8 cellular contexts compared by ENCODE assay signal in the genomic region with DNA sequence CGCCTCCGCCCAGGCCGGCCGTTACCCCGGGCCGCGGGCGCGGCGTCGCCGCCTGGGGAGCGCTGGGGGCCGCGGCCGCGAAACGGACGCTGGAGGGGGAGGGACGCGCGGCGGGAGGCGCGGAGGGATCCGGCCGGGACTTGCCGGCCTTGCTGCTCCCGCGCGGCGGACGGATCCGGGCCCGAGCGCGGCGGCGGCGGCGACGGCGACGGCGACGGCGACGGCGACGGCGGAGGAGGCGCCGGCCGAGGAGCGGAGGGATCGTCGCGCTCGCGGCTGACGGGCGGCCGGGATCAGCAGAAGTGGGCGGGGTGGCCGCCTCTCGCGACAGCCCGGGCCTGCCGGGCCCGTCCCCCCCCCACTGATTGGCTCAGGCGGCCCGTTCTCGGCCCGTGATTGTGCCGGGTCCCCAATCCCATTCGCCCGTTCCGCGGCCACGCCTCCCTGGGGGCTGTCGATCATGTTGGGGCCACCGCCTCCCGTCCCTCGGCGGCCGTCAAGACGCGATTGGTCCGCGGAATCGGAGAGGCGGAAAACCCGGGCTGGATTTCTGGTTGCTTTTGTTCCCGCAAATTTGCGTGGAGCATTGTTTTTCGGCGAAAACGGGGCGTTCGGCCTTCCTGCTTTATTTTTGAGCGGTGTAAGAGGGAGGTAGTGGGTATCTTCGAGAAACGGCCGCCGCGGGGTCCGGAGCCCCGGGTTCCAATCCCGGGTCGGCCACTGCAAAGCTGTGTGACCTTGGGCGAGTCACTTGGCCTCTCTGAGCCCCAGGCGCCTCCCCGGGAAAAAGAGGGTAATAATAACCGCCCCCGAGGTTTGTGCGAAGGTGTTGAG. TPM values are rescaled to one million over a fixed set of nuclear protein-coding genes. Genes with fewer than 3 reads are reported as not detected.
A peak's percentile ranks its signal among the peaks of the same experiment; 100 is the strongest.
DNase-seq lines count a peak whose midpoint lies in the region; ATAC-seq and TF ChIP-seq lines count a peak whose summit lies in the region.

A gene (minus strand): TSS at position 304 of the 834 bp plus-strand sequence. CDS start 786 bp downstream, outside the sequence.

- H3K4me1 ChIP-seq in A673 (ENCODE audit: insufficient read depth, low read length, poor library complexity, severe bottlenecking), result peaks cover 14% of the 10 kb centered on the region
- H3K4me1 ChIP-seq in smooth muscle cell (ENCODE audit: low read depth), result peaks cover 23% of the 10 kb centered on the region

- DNase-seq in A673 (ENCODE audit: low spot score), result peak; percentile 99
- peak; percentile 95 for DNase-seq in NCI-H2171 treated with DMSO at 0.1 percent for 48 hours (lab: John Stamatoyannopoulos, UW)
- peak; percentile 100 for DNase-seq in WTC11 (ENCODE audit: low spot score)
- peak; percentile 33 to 99 (median 97) for DNase-seq in caudate nucleus (lab: John Stamatoyannopoulos, UW)
- peak; percentile 99 for DNase-seq in iPS-NIHi7 (ENCODE audit: extremely low spot score)
- DNase-seq in smooth muscle cell (lab: John Stamatoyannopoulos, UW; ENCODE audit: unreplicated experiment), result peak; percentile 94

- H3K9me3 Mint-ChIP-seq in WTC11, result no peaks in the 10 kb centered on the region

- H3K27ac ChIP-seq in A673 (ENCODE audit: low read depth, low read length, poor library complexity, severe bottlenecking), result peak within 1 kb of the TSS; percentile 65
- H3K27ac ChIP-seq in caudate nucleus (ENCODE audit: low read depth, low read length), result no peak within 1 kb of the TSS
- no peak within 1 kb of the TSS for H3K27ac ChIP-seq in smooth muscle cell (ENCODE audit: low read depth)

- peak within 1 kb of the TSS; percentile 81 for H3K4me3 Mint-ChIP-seq in WTC11

- POLR2A ChIA-PET in A673 (lab: Charles Lee; ENCODE audit: low non-redundant PET), result no interaction called here
- POLR2A ChIA-PET in WTC11 (lab: Charles Lee), result no interaction called here

- H3K79me2 ChIP-seq in smooth muscle cell (ENCODE audit: low read depth), result peaks cover 38% of the 10 kb centered on the region

- no peaks in the 10 kb centered on the region for H3F3A ChIP-seq in smooth muscle cell (ENCODE audit: low read depth)

- ATAC-seq in GM18861 (IDR thresholded peaks at IDR 0.05; ENCODE audit: unreplicated experiment) (peak; percentile 73), HG03095 (IDR thresholded peaks at IDR 0.05; ENCODE audit: unreplicated experiment) (peak; percentile 90), WTC11 (peak; percentile 94)

- peaks cover 41% of the 10 kb centered on the region for H4K20me1 ChIP-seq in smooth muscle cell (ENCODE audit: low read depth)

- TF ChIP-seq CTCF in A673 (conservative IDR thresholded peaks at IDR 0.05; ENCODE audit: low read depth, low read length) (no peak), WTC11 (IDR thresholded peaks at IDR 0.05) (no peak), smooth muscle cell (IDR thresholded peaks at IDR 0.05; ENCODE audit: borderline replicate concordance, insufficient read depth, poor library complexity, severe bottlenecking) (no peak)

- H3K27me3 Mint-ChIP-seq in WTC11 (ENCODE audit: low read depth), result no peaks in the 10 kb centered on the region

- H3K4me1 Mint-ChIP-seq in WTC11, result peaks cover 41% of the 10 kb centered on the region

- H3K36me3 ChIP-seq in A673 (ENCODE audit: insufficient read depth, low read length, poor library complexity, severe bottlenecking), result no peaks in the 10 kb centered on the region
- H3K36me3 ChIP-seq in smooth muscle cell (ENCODE audit: low read depth), result no peaks in the 10 kb centered on the region

- H3K36me3 Mint-ChIP-seq in WTC11, result no peaks in the 10 kb centered on the region

- intact Hi-C loops in A673 (cut with micrococcal nuclease; ENCODE audit: unreplicated experiment), result loop anchor here (5.0 kb wide), 1 partner anchor 56 kb away; no protein-coding TSS in a partner anchor

- H3K9ac ChIP-seq in smooth muscle cell (ENCODE audit: low read depth), result no peak within 1 kb of the TSS

- H2AFZ ChIP-seq in smooth muscle cell (ENCODE audit: low read depth), result peak within 1 kb of the TSS; percentile 67

- CTCF ChIA-PET in A673 (lab: Charles Lee), result no interaction called here
- CTCF ChIA-PET in WTC11 (lab: Charles Lee), result interaction anchor here (1.0 kb wide), 1 partner anchor 78 kb away, joined by 3 read pairs; no protein-coding TSS in a partner anchor

- WGBS in smooth muscle cell (ENCODE audit: low lambda C conversion rate), result 3% methylated on average over 63 of the region's 116 CpGs

- H3K9me3 ChIP-seq in A673 (ENCODE audit: low read depth, low read length, poor library complexity, severe bottlenecking) (no peaks in the 10 kb centered on the region), smooth muscle cell (replicated peaks; ENCODE audit: low read depth) (no peaks in the 10 kb centered on the region)

- peak within 1 kb of the TSS; percentile 90 for H3K4me2 ChIP-seq in smooth muscle cell

- H3K4me3 ChIP-seq in A673 (ENCODE audit: low read depth, low read length, poor library complexity, severe bottlenecking), result peak within 1 kb of the TSS; percentile 54
- H3K4me3 ChIP-seq in smooth muscle cell, result peak within 1 kb of the TSS; percentile 56

- H3K27ac Mint-ChIP-seq in WTC11, result peak within 1 kb of the TSS; percentile 92

- BruUV-seq in A673 (replicated peaks; lab: Mats Ljungman, UMichigan), result no TSS peak

- no peaks in the 10 kb centered on the region for H3K27me3 ChIP-seq in A673 (replicated peaks; ENCODE audit: insufficient read depth, low read depth, low read length, poor library complexity)
- no peaks in the 10 kb centered on the region for H3K27me3 ChIP-seq in smooth muscle cell (ENCODE audit: low read depth)

TF ChIP-seq in WTC11, 78 proteins besides CTCF, POLR2A, EP300 and RAD21 (continues in another document):
- TF ChIP-seq KAT7 (CRISPR knock-in tag; IDR thresholded peaks at IDR 0.05; ENCODE audit: borderline replicate concordance), result 0 out of 2 replicates have a peak, but pooled peaks have one; percentile 45
- peak; percentile 93; the same call in 1 of the 2 replicates for TF ChIP-seq SP1 (CRISPR knock-in tag; conservative IDR thresholded peaks at IDR 0.05)
- TF ChIP-seq ZNF396 (CRISPR knock-in tag; IDR thresholded peaks at IDR 0.05; ENCODE audit: borderline replicate concordance), result no peak
- TF ChIP-seq ZBTB21 (CRISPR knock-in tag; IDR thresholded peaks at IDR 0.05; ENCODE audit: borderline replicate concordance), result no peak
- TF ChIP-seq MXD4 (CRISPR knock-in tag; IDR thresholded peaks at IDR 0.05; ENCODE audit: borderline replicate concordance), result no peak
- no peak for TF ChIP-seq NFATC4 (CRISPR knock-in tag; IDR thresholded peaks at IDR 0.05)
- TF ChIP-seq, protein P1, sequence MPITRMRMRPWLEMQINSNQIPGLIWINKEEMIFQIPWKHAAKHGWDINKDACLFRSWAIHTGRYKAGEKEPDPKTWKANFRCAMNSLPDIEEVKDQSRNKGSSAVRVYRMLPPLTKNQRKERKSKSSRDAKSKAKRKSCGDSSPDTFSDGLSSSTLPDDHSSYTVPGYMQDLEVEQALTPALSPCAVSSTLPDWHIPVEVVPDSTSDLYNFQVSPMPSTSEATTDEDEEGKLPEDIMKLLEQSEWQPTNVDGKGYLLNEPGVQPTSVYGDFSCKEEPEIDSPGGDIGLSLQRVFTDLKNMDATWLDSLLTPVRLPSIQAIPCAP (CRISPR knock-in tag; IDR thresholded peaks at IDR 0.05), result no peak
- no peak for TF ChIP-seq GRHL2 (CRISPR knock-in tag; IDR thresholded peaks at IDR 0.05; ENCODE audit: insufficient replicate concordance, severe bottlenecking)
- TF ChIP-seq ZNF671 (CRISPR knock-in tag; IDR thresholded peaks at IDR 0.05), result no peak
- TF ChIP-seq, protein P2, sequence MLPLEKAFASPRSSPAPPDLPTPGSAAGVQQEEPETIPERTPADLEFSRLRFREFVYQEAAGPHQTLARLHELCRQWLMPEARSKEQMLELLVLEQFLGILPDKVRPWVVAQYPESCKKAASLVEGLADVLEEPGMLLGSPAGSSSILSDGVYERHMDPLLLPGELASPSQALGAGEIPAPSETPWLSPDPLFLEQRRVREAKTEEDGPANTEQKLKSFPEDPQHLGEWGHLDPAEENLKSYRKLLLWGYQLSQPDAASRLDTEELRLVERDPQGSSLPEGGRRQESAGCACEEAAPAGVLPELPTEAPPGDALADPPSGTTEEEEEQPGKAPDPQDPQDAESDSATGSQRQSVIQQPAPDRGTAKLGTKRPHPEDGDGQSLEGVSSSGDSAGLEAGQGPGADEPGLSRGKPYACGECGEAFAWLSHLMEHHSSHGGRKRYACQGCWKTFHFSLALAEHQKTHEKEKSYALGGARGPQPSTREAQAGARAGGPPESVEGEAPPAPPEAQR (CRISPR knock-in tag; IDR thresholded peaks at IDR 0.05), result no peak
- TF ChIP-seq, protein P3, sequence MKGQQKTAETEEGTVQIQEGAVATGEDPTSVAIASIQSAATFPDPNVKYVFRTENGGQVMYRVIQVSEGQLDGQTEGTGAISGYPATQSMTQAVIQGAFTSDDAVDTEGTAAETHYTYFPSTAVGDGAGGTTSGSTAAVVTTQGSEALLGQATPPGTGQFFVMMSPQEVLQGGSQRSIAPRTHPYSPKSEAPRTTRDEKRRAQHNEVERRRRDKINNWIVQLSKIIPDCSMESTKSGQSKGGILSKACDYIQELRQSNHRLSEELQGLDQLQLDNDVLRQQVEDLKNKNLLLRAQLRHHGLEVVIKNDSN (CRISPR knock-in tag; IDR thresholded peaks at IDR 0.05), result peak; percentile 51; the same call in 1 of the 2 replicates
- TF ChIP-seq RELA (CRISPR knock-in tag; IDR thresholded peaks at IDR 0.05; ENCODE audit: borderline replicate concordance), result no peak

RNA-seq across cellular contexts. Expression of the gene that starts here (rescaled TPM):
- 30.3 and 32.3 TPM in 2 replicates for total RNA-seq in A673 (2021)
- total RNA-seq in WTC11 (2021), result 30.6 to 33.8 TPM (median 30.9 TPM) in 3 replicates
- 8.3 and 8.5 TPM in 2 replicates for total RNA-seq in smooth muscle cell
- 4.6 and 4.8 TPM in 2 replicates for polyA plus RNA-seq in smooth muscle cell
